In the genomic region with DNA sequence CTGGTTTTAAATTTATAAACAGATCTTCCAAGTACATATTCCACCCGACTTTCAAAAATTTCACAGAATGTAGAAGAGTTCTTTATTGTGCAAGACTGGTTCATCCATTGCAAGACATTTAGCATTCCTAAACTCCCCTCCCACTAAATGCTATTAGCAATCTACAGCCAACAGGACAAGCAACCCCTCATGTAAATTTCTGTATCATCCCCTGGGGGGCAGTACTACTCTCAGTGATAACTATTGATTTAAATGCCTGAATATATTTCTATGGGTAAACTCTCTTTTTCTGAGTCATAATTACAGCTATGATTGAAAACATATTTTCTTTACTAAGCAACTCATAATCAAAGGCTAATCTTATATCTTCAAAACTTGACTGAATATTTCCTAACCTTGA, we compare ENCODE assay signal across 8 cellular contexts. TPM values are rescaled to one million over a fixed set of nuclear protein-coding genes. Genes with fewer than 3 reads are reported as not detected.
DNase-seq lines count a peak whose midpoint lies in the region; ATAC-seq and TF ChIP-seq lines count a peak whose summit lies in the region.

No MANE protein-coding gene starts in this region.

- TF ChIP-seq CTCF in fibroblast of mammary gland (conservative IDR thresholded peaks at IDR 0.05; ENCODE audit: control insufficient read depth, insufficient read depth, low read depth, low read length), result peak; percentile 46

- H3K36me3 Mint-ChIP-seq in T-helper 17 cell (ENCODE audit: low read depth), result no peaks in the 10 kb centered on the region

- H3K9me3 ChIP-seq in T-helper 17 cell (ENCODE audit: control insufficient read depth, low read length, poor library complexity, severe bottlenecking), result no peaks in the 10 kb centered on the region

- H3K9me3 Mint-ChIP-seq in stimulated activated naive CD8-positive, alpha-beta T cell treated with anti-CD3 and anti-CD28 coated beads, Interleukin-15, amount 100 ng/mL, for 72 hours, result no peaks in the 10 kb centered on the region

- no peak for DNase-seq in stimulated activated naive CD8-positive, alpha-beta T cell treated with anti-CD3 and anti-CD28 coated beads, Interleukin-15, amount 100 ng/mL, for 72 hours
- DNase-seq in stimulated activated naive CD8-positive, alpha-beta T cell treated with anti-CD3 and anti-CD28 coated beads, Interleukin-15, Interleukin-2, amounts not matched to agents 100 U/mL and 50 U/mL, for 24 hours, result no peak
- peak; percentile 11 for DNase-seq in NCI-H82 treated with DMSO at 0.1 percent for 48 hours (lab: John Stamatoyannopoulos, UW; ENCODE audit: unreplicated experiment)
- DNase-seq in fibroblast of mammary gland (ENCODE audit: low read depth), result peak; percentile 54
- DNase-seq in T-helper 17 cell, result no peak
- no peak for DNase-seq in stimulated activated CD4-positive, alpha-beta T cell treated with anti-CD3 and anti-CD28 coated beads, Interleukin-4, amount 100 ng/mL, for 4 hours
- no peak for DNase-seq in activated CD8-positive, alpha-beta memory T cell treated with anti-CD3 and anti-CD28 coated beads for 24 hours

- no peaks in the 10 kb centered on the region for H3K4me1 Mint-ChIP-seq in stimulated activated naive CD8-positive, alpha-beta T cell treated with anti-CD3 and anti-CD28 coated beads, Interleukin-15, amount 100 ng/mL, for 72 hours
- no peaks in the 10 kb centered on the region for H3K4me1 Mint-ChIP-seq in T-helper 17 cell

- H3K4me3 ChIP-seq in fibroblast of mammary gland (ENCODE audit: control insufficient read depth, low read depth, low read length), result no peak overlapping the region

- H3K27ac Mint-ChIP-seq in stimulated activated naive CD8-positive, alpha-beta T cell treated with anti-CD3 and anti-CD28 coated beads, Interleukin-15, amount 100 ng/mL, for 72 hours, result no peak overlapping the region
- H3K27ac Mint-ChIP-seq in T-helper 17 cell, result no peak overlapping the region

- no peak overlapping the region for H3K4me3 Mint-ChIP-seq in stimulated activated naive CD8-positive, alpha-beta T cell treated with anti-CD3 and anti-CD28 coated beads, Interleukin-15, amount 100 ng/mL, for 72 hours
- no peak overlapping the region for H3K4me3 Mint-ChIP-seq in T-helper 17 cell

- no peaks in the 10 kb centered on the region for H3K27me3 Mint-ChIP-seq in stimulated activated naive CD8-positive, alpha-beta T cell treated with anti-CD3 and anti-CD28 coated beads, Interleukin-15, amount 100 ng/mL, for 72 hours
- no peaks in the 10 kb centered on the region for H3K27me3 Mint-ChIP-seq in T-helper 17 cell

- peak; percentile 70 for ATAC-seq in stimulated activated naive CD8-positive, alpha-beta T cell treated with anti-CD3 and anti-CD28 coated beads, Interleukin-15, amount 100 ng/mL, for 72 hours
- no peak for ATAC-seq in stimulated activated naive CD8-positive, alpha-beta T cell treated with anti-CD3 and anti-CD28 coated beads, Interleukin-15, Interleukin-2, amounts not matched to agents 100 U/mL and 50 U/mL, for 24 hours
- ATAC-seq in T-helper 17 cell (no peak), GM19035 (IDR thresholded peaks at IDR 0.05; ENCODE audit: unreplicated experiment) (no peak)

RNA-seq across cellular contexts. Expression of a gene that starts 10.7 kb away (rescaled TPM):
- total RNA-seq in T-helper 17 cell, result 1 to 10 TPM in 1 of 2 donors, under 1 TPM in 1; 0.44 to 2.6 TPM

RNA-seq across cellular contexts. Expression of a gene that starts 48.5 kb away (rescaled TPM):
- total RNA-seq in T-helper 17 cell, result 1 to 10 TPM; 5.5 to 7.6 TPM

RNA-seq across cellular contexts. Expression of a gene that starts 48.6 kb away (rescaled TPM):
- 10 to 100 TPM; 47.4 to 55.1 TPM for total RNA-seq in T-helper 17 cell

Comparison
In these comparisons a context has a peak if more than half of its experiments do, and no peak if none do; other contexts are left out.
1. DNase-seq: peak in NCI-H82 treated with DMSO at 0.1 percent for 48 hours (single experiment) and fibroblast of mammary gland (single experiment); none in stimulated activated naive CD8-positive, alpha-beta T cell treated with anti-CD3 and anti-CD28 coated beads, Interleukin-15, amount 100 ng/mL, for 72 hours (0 of 2), stimulated activated naive CD8-positive, alpha-beta T cell treated with anti-CD3 and anti-CD28 coated beads, Interleukin-15, Interleukin-2, amounts not matched to agents 100 U/mL and 50 U/mL, for 24 hours (single experiment), T-helper 17 cell (0 of 3), stimulated activated CD4-positive, alpha-beta T cell treated with anti-CD3 and anti-CD28 coated beads, Interleukin-4, amount 100 ng/mL, for 4 hours (0 of 2) and activated CD8-positive, alpha-beta memory T cell treated with anti-CD3 and anti-CD28 coated beads for 24 hours (single experiment).